20 cellular contexts compared by ENCODE assay signal in the genomic region with DNA sequence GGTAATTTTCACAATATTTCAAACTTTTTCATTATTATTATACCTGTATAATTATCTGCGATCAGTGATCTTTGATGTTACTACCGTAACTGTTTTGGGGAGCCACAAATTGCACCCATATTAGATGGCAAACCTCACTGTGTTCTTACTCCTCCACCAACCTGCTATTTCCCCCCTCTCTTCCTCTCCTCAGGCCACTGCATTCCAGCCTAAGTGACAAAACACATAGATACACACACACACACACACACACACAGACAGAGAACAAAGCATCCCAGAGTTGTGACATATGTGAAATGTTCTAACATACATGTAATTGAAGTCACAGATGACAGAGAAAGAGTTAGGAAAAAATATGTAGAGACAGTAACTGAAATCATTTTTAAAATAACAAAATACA. TPM values are rescaled to one million over a fixed set of nuclear protein-coding genes. Genes with fewer than 3 reads are reported as not detected.
DNase-seq lines count a peak whose midpoint lies in the region; TF ChIP-seq lines count a peak whose summit lies in the region.
"Had no signal": no experiment of that assay in that cellular context is flagged by ENCODE, and none has a peak within 500 bp of the region (broad histone marks: within the 10 kb centered on the region; RNA-seq: fewer than 3 reads in every experiment).

No MANE protein-coding gene starts in this region.

- no peaks in the 10 kb centered on the region for H3K9me2 ChIP-seq in Karpas-422 (replicated peaks; ENCODE audit: insufficient read depth, low read length)

- no peaks in the 10 kb centered on the region for H4K20me1 ChIP-seq in Karpas-422 (ENCODE audit: insufficient read depth, low read depth, low read length)

- H3K9me3 Mint-ChIP-seq in activated naive CD4-positive, alpha-beta T cell treated with anti-CD3 and anti-CD28 coated beads, Interleukin-2, amount 50 U/mL, for 24 hours, result peaks cover 7% of the 10 kb centered on the region
- H3K9me3 Mint-ChIP-seq in glutamatergic neuron (ENCODE audit: unreplicated experiment), result peaks cover 1% of the 10 kb centered on the region
- no peaks in the 10 kb centered on the region for H3K9me3 Mint-ChIP-seq in CD8-positive, alpha-beta memory T cell
- H3K9me3 Mint-ChIP-seq: CD4-positive, alpha-beta T cell had no signal

- POLR2A ChIA-PET in CD8-positive, alpha-beta memory T cell (lab: Charles Lee), result no interaction called here

- no peak overlapping the region for H2AFZ ChIP-seq in Karpas-422 (ENCODE audit: low read length)

- peaks cover 89% of the 10 kb centered on the region for H3K4me1 Mint-ChIP-seq in activated naive CD4-positive, alpha-beta T cell treated with anti-CD3 and anti-CD28 coated beads, Interleukin-2, amount 50 U/mL, for 24 hours
- H3K4me1 Mint-ChIP-seq in glutamatergic neuron (ENCODE audit: low read depth, unreplicated experiment), result peaks cover 13% of the 10 kb centered on the region
- peaks cover 72 to 95% (median 94%) of the 10 kb centered on the region in 3 donors for H3K4me1 Mint-ChIP-seq in CD8-positive, alpha-beta memory T cell

- no peak for DNase-seq in activated naive CD4-positive, alpha-beta T cell treated with anti-CD3 and anti-CD28 coated beads, Interleukin-2, amount 50 U/mL, for 16 hours
- no peak for DNase-seq in Karpas-422
- no peak for DNase-seq in glutamatergic neuron
- DNase-seq in dedifferentiated amniotic fluid mesenchymal stem cell (ENCODE audit: extremely low spot score), result no peak
- no peak for DNase-seq in NCI-H526 treated with DMSO at 0.1 percent for 48 hours (lab: John Stamatoyannopoulos, UW)
- no peak for DNase-seq in CD8-positive, alpha-beta memory T cell
- DNase-seq: BE2C; CD4-positive, alpha-beta T cell; DMS53; EL; NCI-H1417; NCI-H187; NCI-H2107; NCI-H510A; OCI-M1; SHP77 had no signal

- TF ChIP-seq CTCF in glutamatergic neuron (IDR thresholded peaks at IDR 0.05; ENCODE audit: partially characterized antibody, unreplicated experiment) (no peak), neutrophil (IDR thresholded peaks at IDR 0.05) (no peak)

- CTCF ChIA-PET in CD8-positive, alpha-beta memory T cell (lab: Charles Lee), result no interaction called here

- H3K4me3 Mint-ChIP-seq in activated naive CD4-positive, alpha-beta T cell treated with anti-CD3 and anti-CD28 coated beads, Interleukin-2, amount 50 U/mL, for 24 hours, result peak overlapping the region; percentile 41
- H3K4me3 Mint-ChIP-seq in glutamatergic neuron (ENCODE audit: unreplicated experiment), result peak overlapping the region; percentile 53
- peak overlapping the region in 2 of 7 donors; percentile 42 to 68 for H3K4me3 Mint-ChIP-seq in CD8-positive, alpha-beta memory T cell
- H3K4me3 Mint-ChIP-seq: CD4-positive, alpha-beta T cell had no signal

- no peaks in the 10 kb centered on the region for H3K27me3 ChIP-seq in Karpas-422 (ENCODE audit: low read length)
- no peaks in the 10 kb centered on the region for H3K27me3 ChIP-seq in neutrophil
- H3K27me3 ChIP-seq in CD8-positive, alpha-beta memory T cell (ENCODE audit: insufficient read depth, low read length, poor library complexity, severe bottlenecking), result no peaks in the 10 kb centered on the region
- H3K27me3 ChIP-seq: BE2C had no signal

- peaks cover 99% of the 10 kb centered on the region for H3K79me2 ChIP-seq in Karpas-422 (ENCODE audit: low read length)

- H3K4me3 ChIP-seq in Karpas-422 (ENCODE audit: low read length), result no peak overlapping the region
- H3K4me3 ChIP-seq in neutrophil (ENCODE audit: low read depth in 1 of 2, low read length in 1 of 2), result no peak overlapping the region
- no peak overlapping the region for H3K4me3 ChIP-seq in CD8-positive, alpha-beta memory T cell (ENCODE audit: low read length)
- H3K4me3 ChIP-seq: GM12878 had no signal

- H3K36me3 Mint-ChIP-seq in activated naive CD4-positive, alpha-beta T cell treated with anti-CD3 and anti-CD28 coated beads, Interleukin-2, amount 50 U/mL, for 24 hours, result peaks cover 14% of the 10 kb centered on the region
- H3K36me3 Mint-ChIP-seq in glutamatergic neuron (ENCODE audit: unreplicated experiment), result no peaks in the 10 kb centered on the region
- H3K36me3 Mint-ChIP-seq in CD8-positive, alpha-beta memory T cell, result peaks cover 0 to 19% (median 4%) of the 10 kb centered on the region in 3 donors

- H3K4me1 ChIP-seq in Karpas-422 (ENCODE audit: low read length) (peaks cover 89% of the 10 kb centered on the region), neutrophil (ENCODE audit: control insufficient read depth in 1 of 2, insufficient read depth in 1 of 2, low read depth in 1 of 2, low read length in 1 of 2) (peaks cover 58 to 80% of the 10 kb centered on the region in 2 experiments)
- peaks cover 17% of the 10 kb centered on the region for H3K4me1 ChIP-seq in CD8-positive, alpha-beta memory T cell (ENCODE audit: insufficient read depth, low read length)
- H3K4me1 ChIP-seq: BE2C had no signal

- H3K27ac ChIP-seq in Karpas-422 (ENCODE audit: low read length) (peak overlapping the region; percentile 50), neutrophil (peak overlapping the region; percentile 67)
- no peak overlapping the region for H3K27ac ChIP-seq in CD8-positive, alpha-beta memory T cell (ENCODE audit: low read depth, low read length)
- H3K27ac ChIP-seq: KMS-11 had no signal

- H3K27me3 Mint-ChIP-seq in activated naive CD4-positive, alpha-beta T cell treated with anti-CD3 and anti-CD28 coated beads, Interleukin-2, amount 50 U/mL, for 24 hours, result no peaks in the 10 kb centered on the region
- peaks cover 5% of the 10 kb centered on the region for H3K27me3 Mint-ChIP-seq in glutamatergic neuron (ENCODE audit: unreplicated experiment)
- H3K27me3 Mint-ChIP-seq in CD8-positive, alpha-beta memory T cell, result no peaks in the 10 kb centered on the region
- H3K27me3 Mint-ChIP-seq: CD4-positive, alpha-beta T cell had no signal

- 0 out of 2 replicates have a peak overlapping the region, but pooled peaks have one; percentile 13 for H3K9ac ChIP-seq in Karpas-422 (ENCODE audit: low read length)
- H3K9ac ChIP-seq: KMS-11 had no signal

- H3K36me3 ChIP-seq in Karpas-422 (ENCODE audit: insufficient read depth, low read length) (no peaks in the 10 kb centered on the region), neutrophil (peaks cover 6% of the 10 kb centered on the region)
- H3K36me3 ChIP-seq in CD8-positive, alpha-beta memory T cell (ENCODE audit: insufficient read depth, low read length), result no peaks in the 10 kb centered on the region

- no peaks in the 10 kb centered on the region for H3K9me3 ChIP-seq in Karpas-422 (ENCODE audit: low read length)
- H3K9me3 ChIP-seq in neutrophil, result no peaks in the 10 kb centered on the region
- no peaks in the 10 kb centered on the region for H3K9me3 ChIP-seq in CD8-positive, alpha-beta memory T cell (ENCODE audit: low read length)
- H3K9me3 ChIP-seq: BE2C had no signal

- peak overlapping the region; percentile 57 for H3K4me2 ChIP-seq in Karpas-422 (ENCODE audit: low read depth, low read length, poor library complexity, severe bottlenecking)
- H3K4me2 ChIP-seq: KMS-11 had no signal

- H3K27ac Mint-ChIP-seq in activated naive CD4-positive, alpha-beta T cell treated with anti-CD3 and anti-CD28 coated beads, Interleukin-2, amount 50 U/mL, for 24 hours, result peak overlapping the region; percentile 90
- peak overlapping the region; percentile 92 for H3K27ac Mint-ChIP-seq in glutamatergic neuron (ENCODE audit: unreplicated experiment)
- H3K27ac Mint-ChIP-seq in CD8-positive, alpha-beta memory T cell, result peak overlapping the region in 2 of 8 donors; percentile 14 to 17
- H3K27ac Mint-ChIP-seq: CD4-positive, alpha-beta T cell had no signal

RNA-seq across cellular contexts. Expression of a gene that starts 18.5 kb away (rescaled TPM):
- total RNA-seq in Karpas-422 (2014; rRNA removed; shearing (Covaris generic); ENCODE audit: low replicate concordance), result 71.0 and 82.2 TPM in 2 replicates
- 52.3 TPM for total RNA-seq in glutamatergic neuron (ENCODE audit: unreplicated experiment)
- 10 to 100 TPM; 39.7 to 43.0 TPM for total RNA-seq in CD8-positive, alpha-beta memory T cell
- polyA plus RNA-seq in CD8-positive, alpha-beta memory T cell, result 40.6 TPM
